Comparison of ENCODE assay signal across 8 cellular contexts in genomic region chr20:578940-579690, GRCh38. TPM values are rescaled to one million over a fixed set of nuclear protein-coding genes. Genes with fewer than 3 reads are reported as not detected.
"Had no signal": no experiment of that assay in that cellular context is flagged by ENCODE, and none has a peak within 500 bp of the region (broad histone marks: within the 10 kb centered on the region; RNA-seq: fewer than 3 reads in every experiment).

No MANE protein-coding gene starts in this region.

RNA-seq across cellular contexts. Expression of gene TCF15, which starts 31.0 kb away (rescaled TPM):
- total RNA-seq: hepatocyte; left lobe of liver; liver; mammary epithelial cell; mononuclear cell; naive thymus-derived CD4-positive, alpha-beta T cell had no signal
- polyA plus RNA-seq: hepatocyte; immature natural killer cell; keratinocyte; liver; mammary epithelial cell; naive thymus-derived CD4-positive, alpha-beta T cell had no signal
